19 cellular contexts compared by ENCODE assay signal in genomic region chr19:47422417-47423163, GRCh38. TPM values are rescaled to one million over a fixed set of nuclear protein-coding genes. Genes with fewer than 3 reads are reported as not detected.
DNase-seq lines count a peak whose midpoint lies in the region; ATAC-seq and TF ChIP-seq lines count a peak whose summit lies in the region.
"Had no signal": no experiment of that assay in that cellular context is flagged by ENCODE, and none has a peak within 500 bp of the region (broad histone marks: within the 10 kb centered on the region; RNA-seq: fewer than 3 reads in every experiment).

No MANE protein-coding gene starts in this region.

- no peaks in the 10 kb centered on the region for H3K36me3 Mint-ChIP-seq in CD8-positive, alpha-beta T cell

- H4K12ac ChIP-seq in trophoblast cell (ENCODE audit: low read depth, low read length): no peak overlapping the region

- H2AFZ ChIP-seq in hepatocyte (no peak overlapping the region), neuronal stem cell (ENCODE audit: low read length) (peak overlapping the region; percentile 80), trophoblast cell (ENCODE audit: insufficient read depth, low read length, poor library complexity) (no peak overlapping the region)

- H3K23ac ChIP-seq in neuronal stem cell (ENCODE audit: low read depth, low read length, poor library complexity) (no peak overlapping the region), trophoblast cell (ENCODE audit: low read length) (no peak overlapping the region)

- no peak overlapping the region for H3K4me3 ChIP-seq in CD8-positive, alpha-beta T cell (ENCODE audit: low read depth, low read length)
- H3K4me3 ChIP-seq in HUES64 (ENCODE audit: low read length) (peak overlapping the region; percentile 61), hepatocyte (no peak overlapping the region), neuronal stem cell (ENCODE audit: low read length in 2 of 2) (peak overlapping the region; percentile 45 to 53), trophoblast cell (ENCODE audit: low read depth, low read length) (no peak overlapping the region)
- H3K4me3 ChIP-seq: gastroesophageal sphincter, left ventricle myocardium inferior had no signal

- H3K4ac ChIP-seq in neuronal stem cell (ENCODE audit: low read length) (peak overlapping the region; percentile 72), trophoblast cell (ENCODE audit: low read depth, low read length) (no peak overlapping the region)

- H3K14ac ChIP-seq in neuronal stem cell (ENCODE audit: low read length): no peak overlapping the region
- no peak overlapping the region for H3K14ac ChIP-seq in trophoblast cell (ENCODE audit: low read length)

- H3K79me1 ChIP-seq in neuronal stem cell (ENCODE audit: low read depth, low read length): peaks cover 7% of the 10 kb centered on the region
- H3K79me1 ChIP-seq in trophoblast cell (ENCODE audit: low read length): no peaks in the 10 kb centered on the region

- peak overlapping the region; percentile 97 for H2BK12ac ChIP-seq in neuronal stem cell (ENCODE audit: low read length)
- no peak overlapping the region for H2BK12ac ChIP-seq in trophoblast cell (ENCODE audit: low read length)

- H3K9me3 ChIP-seq in CD8-positive, alpha-beta T cell (ENCODE audit: low read length): no peaks in the 10 kb centered on the region
- H3K9me3 ChIP-seq in HUES64 (ENCODE audit: insufficient read depth, low read depth, low read length) (no peaks in the 10 kb centered on the region), hepatocyte (ENCODE audit: low read depth) (no peaks in the 10 kb centered on the region), neuronal stem cell (replicated peaks in 1 of 2; ENCODE audit: control insufficient read depth in 2 of 2, insufficient read depth in 1 of 2, low read depth in 1 of 2, low read length in 2 of 2) (no peaks in the 10 kb centered on the region), trophoblast cell (ENCODE audit: insufficient read depth, low read depth, low read length) (no peaks in the 10 kb centered on the region)
- H3K9me3 ChIP-seq: gastroesophageal sphincter, left ventricle myocardium inferior had no signal

- POLR2A ChIA-PET in CD8-positive, alpha-beta T cell (lab: Charles Lee): no interaction called here
- POLR2A ChIA-PET in GM10248 (lab: Yijun Ruan, JAX): no interaction called here

- H3K18ac ChIP-seq in neuronal stem cell (ENCODE audit: low read length): peak overlapping the region; percentile 74
- H3K18ac ChIP-seq in trophoblast cell (ENCODE audit: low read length): no peak overlapping the region

- no peaks in the 10 kb centered on the region for H3K9me3 Mint-ChIP-seq in CD8-positive, alpha-beta T cell
- H3K9me3 Mint-ChIP-seq: activated B cell treated with CpG ODN at 0.5 μM for 24 hours; T-helper 1 cell treated with Interleukin-12 subunit alpha and Interleukin-12 subunit beta and Interleukin-4 antibody, amounts not matched to agents 30 μg/mL and 1 μg/mL, for 36 hours had no signal

- H3K79me2 ChIP-seq in hepatocyte: no peaks in the 10 kb centered on the region
- H3K79me2 ChIP-seq in trophoblast cell (ENCODE audit: control insufficient read depth, insufficient read depth, low read length, poor library complexity): no peaks in the 10 kb centered on the region

- H3K27me3 ChIP-seq in CD8-positive, alpha-beta T cell (ENCODE audit: insufficient read depth, low read length): peaks cover 60% of the 10 kb centered on the region
- H3K27me3 ChIP-seq in HUES64 (ENCODE audit: insufficient read depth, low read length) (peaks cover 68% of the 10 kb centered on the region), hepatocyte (peaks cover 55% of the 10 kb centered on the region), neuronal stem cell (ENCODE audit: control insufficient read depth in 3 of 3, insufficient read depth in 3 of 3, low read depth in 1 of 3, low read length in 3 of 3) (peaks cover 0 to 22% (median 0%) of the 10 kb centered on the region in 3 experiments), trophoblast cell (ENCODE audit: insufficient read depth, low read length) (peaks cover 53% of the 10 kb centered on the region)

- no peaks in the 10 kb centered on the region for H3K9me2 ChIP-seq in hepatocyte (replicated peaks; ENCODE audit: insufficient read depth)

- CTCF ChIA-PET in CD8-positive, alpha-beta T cell (lab: Charles Lee): no interaction called here
- CTCF ChIA-PET in GM10248 (lab: Yijun Ruan, JAX): no interaction called here

- intact Hi-C loops in CD8-positive, alpha-beta T cell (cut with DNase I, micrococcal nuclease): no loop called here

- peaks cover 2% of the 10 kb centered on the region for H4K20me1 ChIP-seq in hepatocyte (ENCODE audit: insufficient read depth, poor library complexity, severe bottlenecking)

- peak overlapping the region; percentile 70 for H2AK5ac ChIP-seq in neuronal stem cell (ENCODE audit: low read depth, low read length)
- no peak overlapping the region for H2AK5ac ChIP-seq in trophoblast cell (ENCODE audit: low read length)

- H2BK5ac ChIP-seq in neuronal stem cell (ENCODE audit: low read length): peak overlapping the region; percentile 84
- no peak overlapping the region for H2BK5ac ChIP-seq in trophoblast cell (ENCODE audit: low read depth, low read length, poor library complexity)

- H3K9ac ChIP-seq in HUES64 (ENCODE audit: low read depth, low read length): no peak overlapping the region
- H3K9ac ChIP-seq in neuronal stem cell (ENCODE audit: low read depth, low read length, poor library complexity): peak overlapping the region; percentile 15
- H3K9ac ChIP-seq in trophoblast cell (ENCODE audit: low read length): no peak overlapping the region
- H3K9ac ChIP-seq: KMS-11 had no signal

- no peak overlapping the region for H4K8ac ChIP-seq in neuronal stem cell (ENCODE audit: low read depth, low read length)
- no peak overlapping the region for H4K8ac ChIP-seq in trophoblast cell (ENCODE audit: low read depth, low read length)

- H4K91ac ChIP-seq in neuronal stem cell (ENCODE audit: low read depth, low read length, poor library complexity) (no peak overlapping the region), trophoblast cell (ENCODE audit: low read depth, low read length) (no peak overlapping the region)

- H3K4me2 ChIP-seq in hepatocyte (peak overlapping the region; percentile 72), neuronal stem cell (ENCODE audit: insufficient read depth, low read length, poor library complexity, severe bottlenecking) (peak overlapping the region; percentile 51), trophoblast cell (ENCODE audit: low read length) (no peak overlapping the region)
- H3K4me2 ChIP-seq: KMS-11 had no signal

- peaks cover 76% of the 10 kb centered on the region for H3K27me3 Mint-ChIP-seq in CD8-positive, alpha-beta T cell (ENCODE audit: low read depth)

- no peak overlapping the region for H3K27ac ChIP-seq in CD8-positive, alpha-beta T cell (ENCODE audit: low read depth, low read length)
- H3K27ac ChIP-seq in HUES64 (ENCODE audit: low read depth, low read length): no peak overlapping the region
- H3K27ac ChIP-seq in hepatocyte: no peak overlapping the region
- peak overlapping the region; percentile 79 for H3K27ac ChIP-seq in neuronal stem cell (replicated peaks; ENCODE audit: low read length)
- H3K27ac ChIP-seq in trophoblast cell (ENCODE audit: low read depth, low read length): no peak overlapping the region
- H3K27ac ChIP-seq: dorsolateral prefrontal cortex, gastroesophageal sphincter, KMS-11, left ventricle myocardium inferior had no signal

- peaks cover 37% of the 10 kb centered on the region for H3K4me1 Mint-ChIP-seq in CD8-positive, alpha-beta T cell (ENCODE audit: low read depth)

- WGBS in HUES64: 13% methylated on average over 1 of the region's 1 CpG
- 67% methylated on average over 1 of the region's 1 CpG for WGBS in hepatocyte (ENCODE audit: low lambda C conversion rate, missing lambda C conversion rate)
- no CpG with 5 or more reads among the region's 1 CpG for WGBS in neuronal stem cell (ENCODE audit: extremely low coverage in 2 of 2, insufficient read length in 2 of 2, insufficient replicate concordance in 1 of 2), 2 donors
- WGBS in trophoblast cell (ENCODE audit: extremely low coverage, insufficient coverage, insufficient read length): no CpG with 5 or more reads among the region's 1 CpG

- no peak for DNase-seq in CD8-positive, alpha-beta T cell
- DNase-seq in hepatocyte (ENCODE audit: low spot score): no peak
- DNase-seq in neuronal stem cell (ENCODE audit: low spot score): no peak
- no peak for DNase-seq in GM10248 (ENCODE audit: extremely low spot score)
- DNase-seq in NCI-H2171 treated with DMSO at 0.1 percent for 48 hours (lab: John Stamatoyannopoulos, UW): no peak
- no peak for DNase-seq in trophoblast cell
- DNase-seq: activated B cell treated with CpG ODN at 0.5 μM for 24 hours, AML-193, DMS153, left ventricle myocardium inferior, NCI-H2107, SHP77 treated with DMSO at 0.1 percent for 48 hours, small intestine had no signal

- peak; percentile 18 for TF ChIP-seq CTCF in CD8-positive, alpha-beta T cell (IDR thresholded peaks at IDR 0.05)
- TF ChIP-seq CTCF in hepatocyte (IDR thresholded peaks at IDR 0.05; ENCODE audit: poor library complexity): no peak
- TF ChIP-seq CTCF in GM10248 (IDR thresholded peaks at IDR 0.05; ENCODE audit: control extremely low read depth, extremely low read depth, low read depth, missing control alignments): no peak

- H2BK120ac ChIP-seq in neuronal stem cell (ENCODE audit: low read depth, low read length) (peak overlapping the region; percentile 69), trophoblast cell (ENCODE audit: insufficient read depth, low read length, poor library complexity) (no peak overlapping the region)

- no peak for ATAC-seq in CD8-positive, alpha-beta T cell
- no peak for ATAC-seq in GM18858 (IDR thresholded peaks at IDR 0.05; ENCODE audit: unreplicated experiment)
- ATAC-seq: gastroesophageal sphincter had no signal

- no peak overlapping the region for H3K4me3 Mint-ChIP-seq in CD8-positive, alpha-beta T cell
- H3K4me3 Mint-ChIP-seq: activated B cell treated with CpG ODN at 0.5 μM for 24 hours; T-helper 1 cell treated with Interleukin-12 subunit alpha and Interleukin-12 subunit beta and Interleukin-4 antibody, amounts not matched to agents 30 μg/mL and 1 μg/mL, for 36 hours had no signal

- H2BK15ac ChIP-seq in neuronal stem cell (ENCODE audit: low read length): peak overlapping the region; percentile 41

- peaks cover 35% of the 10 kb centered on the region for H3K4me1 ChIP-seq in CD8-positive, alpha-beta T cell (ENCODE audit: insufficient read depth, low read length)
- H3K4me1 ChIP-seq in HUES64 (ENCODE audit: insufficient read depth, low read length) (peaks cover 20% of the 10 kb centered on the region), hepatocyte (ENCODE audit: insufficient read depth) (peaks cover 19% of the 10 kb centered on the region), neuronal stem cell (ENCODE audit: control insufficient read depth in 2 of 2, insufficient read depth in 1 of 2, low read depth in 1 of 2, low read length in 2 of 2) (peaks cover 46 to 49% of the 10 kb centered on the region in 2 donors), trophoblast cell (ENCODE audit: control insufficient read depth in 1 of 2, insufficient read depth in 2 of 2, low read length in 2 of 2) (peaks cover 0 to 11% of the 10 kb centered on the region in 2 experiments)

- no peaks in the 10 kb centered on the region for H3K36me3 ChIP-seq in CD8-positive, alpha-beta T cell (ENCODE audit: insufficient read depth, low read length)
- no peaks in the 10 kb centered on the region for H3K36me3 ChIP-seq in HUES64 (ENCODE audit: insufficient read depth, low read length)
- no peaks in the 10 kb centered on the region for H3K36me3 ChIP-seq in hepatocyte (replicated peaks; ENCODE audit: insufficient read depth, low read depth)
- H3K36me3 ChIP-seq in neuronal stem cell (replicated peaks in 1 of 2; ENCODE audit: control insufficient read depth in 2 of 2, insufficient read depth in 2 of 2, low read length in 2 of 2): no peaks in the 10 kb centered on the region
- H3K36me3 ChIP-seq in trophoblast cell (ENCODE audit: control insufficient read depth in 1 of 2, insufficient read depth in 2 of 2, low read length in 2 of 2): no peaks in the 10 kb centered on the region
- H3K36me3 ChIP-seq: gastroesophageal sphincter, left ventricle myocardium inferior had no signal

- H3K27ac Mint-ChIP-seq in CD8-positive, alpha-beta T cell: no peak overlapping the region
- H3K27ac Mint-ChIP-seq: activated B cell treated with CpG ODN at 0.5 μM for 24 hours; T-helper 1 cell treated with Interleukin-12 subunit alpha and Interleukin-12 subunit beta and Interleukin-4 antibody, amounts not matched to agents 30 μg/mL and 1 μg/mL, for 36 hours had no signal

RNA-seq across cellular contexts. Expression of gene MEIS3, which starts 3.3 kb away (rescaled TPM):
- total RNA-seq in CD8-positive, alpha-beta T cell: not detected
- 64.8 TPM for polyA plus RNA-seq in HUES64 (2013, experiment 1 of 2)
- polyA plus RNA-seq in HUES64 (2013, experiment 2 of 2): 85.5 TPM
- total RNA-seq in hepatocyte: 18.4 and 21.2 TPM in 2 replicates
- 40.6 and 47.0 TPM in 2 replicates for polyA plus RNA-seq in hepatocyte
- polyA plus RNA-seq in neuronal stem cell (2013, experiment 1 of 2): 110 TPM
- polyA plus RNA-seq in neuronal stem cell (2013, experiment 2 of 2): 102 TPM
- polyA plus RNA-seq in trophoblast cell (2013): 6.2 and 6.4 TPM in 2 replicates
- total RNA-seq: activated B cell treated with CpG ODN at 0.5 μM for 24 hours had no signal

RNA-seq across cellular contexts. Expression of gene SLC8A2, which starts 49.1 kb away (rescaled TPM):
- total RNA-seq in CD8-positive, alpha-beta T cell: not detected
- 3.0 TPM for polyA plus RNA-seq in HUES64 (2013, experiment 1 of 2)
- polyA plus RNA-seq in HUES64 (2013, experiment 2 of 2): 3.4 TPM
- 1.1 and 1.2 TPM in 2 replicates for total RNA-seq in hepatocyte
- 0.24 and 0.40 TPM in 2 replicates for polyA plus RNA-seq in hepatocyte
- polyA plus RNA-seq in neuronal stem cell (2013, experiment 1 of 2): 4.7 TPM
- 5.5 TPM for polyA plus RNA-seq in neuronal stem cell (2013, experiment 2 of 2)
- 0.29 and 0.47 TPM in 2 replicates for polyA plus RNA-seq in trophoblast cell (2013)
- total RNA-seq: activated B cell treated with CpG ODN at 0.5 μM for 24 hours had no signal

Comparison
In these comparisons a context has a peak if more than half of its experiments do, and no peak if none do; other contexts are left out.
1. H3K4me3 ChIP-seq: peak in HUES64 (single experiment) and neuronal stem cell (2 of 2); none in CD8-positive, alpha-beta T cell (single experiment), hepatocyte (single experiment) and trophoblast cell (single experiment).
2. RNA of gene MEIS3, which starts 3.3 kb away (total RNA-seq): 18.4 to 21.2 TPM in hepatocyte; not detected in CD8-positive, alpha-beta T cell; every median in the first group is over 10 times any median in the second.